9 cellular contexts compared by ENCODE assay signal in genomic region chr1:98054786-98055185, GRCh38.
DNase-seq lines count a peak whose midpoint lies in the region; ATAC-seq, FAIRE-seq and TF ChIP-seq lines count a peak whose summit lies in the region.
"Had no signal": no experiment of that assay in that cellular context is flagged by ENCODE, and none has a peak within 500 bp of the region (broad histone marks: within the 10 kb centered on the region; RNA-seq: fewer than 3 reads in every experiment).

No MANE protein-coding gene starts in this region.

- H3K9ac ChIP-seq in iPS-18a (ENCODE audit: low read length) = no peak overlapping the region

- H3K36me3 Mint-ChIP-seq in MCF 10A (ENCODE audit: insufficient read depth, unreplicated experiment) = no peaks in the 10 kb centered on the region
- H3K36me3 Mint-ChIP-seq in activated CD4-positive, alpha-beta memory T cell treated with anti-CD3 and anti-CD28 coated beads, Interleukin-2, amount 10 ng/mL, durations not matched to agents 7 days and 5 days (ENCODE audit: low read depth) = peaks cover 3% of the 10 kb centered on the region

- FAIRE-seq in pancreas (lab: Jason Lieb, UNC) = no peak

- H3K27me3 Mint-ChIP-seq in MCF 10A (ENCODE audit: insufficient read depth, unreplicated experiment) = no peaks in the 10 kb centered on the region
- H3K27me3 Mint-ChIP-seq in activated CD4-positive, alpha-beta memory T cell treated with anti-CD3 and anti-CD28 coated beads, Interleukin-2, amount 10 ng/mL, durations not matched to agents 7 days and 5 days = peaks cover 67% of the 10 kb centered on the region
- peaks cover 81% of the 10 kb centered on the region for H3K27me3 Mint-ChIP-seq in stimulated activated naive CD8-positive, alpha-beta T cell treated with anti-CD3 and anti-CD28 coated beads, Interleukin-15, amount 100 ng/mL, for 72 hours

- no peak overlapping the region for H3K27ac ChIP-seq in breast epithelium
- H3K27ac ChIP-seq in iPS-18a (ENCODE audit: low read length) = no peak overlapping the region
- no peak overlapping the region for H3K27ac ChIP-seq in pancreas

- peaks cover 6% of the 10 kb centered on the region for H3K4me1 Mint-ChIP-seq in MCF 10A (ENCODE audit: insufficient read depth, unreplicated experiment)
- peaks cover 13% of the 10 kb centered on the region for H3K4me1 Mint-ChIP-seq in activated CD4-positive, alpha-beta memory T cell treated with anti-CD3 and anti-CD28 coated beads, Interleukin-2, amount 10 ng/mL, durations not matched to agents 7 days and 5 days
- H3K4me1 Mint-ChIP-seq in stimulated activated naive CD8-positive, alpha-beta T cell treated with anti-CD3 and anti-CD28 coated beads, Interleukin-15, amount 100 ng/mL, for 72 hours = peaks cover 18% of the 10 kb centered on the region

- H3K9me3 ChIP-seq in breast epithelium = no peaks in the 10 kb centered on the region
- no peaks in the 10 kb centered on the region for H3K9me3 ChIP-seq in iPS-18a (ENCODE audit: control insufficient read depth, low read depth, low read length)
- H3K9me3 ChIP-seq in pancreas = no peaks in the 10 kb centered on the region

- H3K9me3 Mint-ChIP-seq in MCF 10A (ENCODE audit: unreplicated experiment) = no peaks in the 10 kb centered on the region
- H3K9me3 Mint-ChIP-seq in activated CD4-positive, alpha-beta memory T cell treated with anti-CD3 and anti-CD28 coated beads, Interleukin-2, amount 10 ng/mL, durations not matched to agents 7 days and 5 days = no peaks in the 10 kb centered on the region
- no peaks in the 10 kb centered on the region for H3K9me3 Mint-ChIP-seq in stimulated activated naive CD8-positive, alpha-beta T cell treated with anti-CD3 and anti-CD28 coated beads, Interleukin-15, amount 100 ng/mL, for 72 hours

- peaks cover 0 to 6% of the 10 kb centered on the region in 2 donors for H3K4me1 ChIP-seq in breast epithelium
- peaks cover 6% of the 10 kb centered on the region for H3K4me1 ChIP-seq in iPS-18a (ENCODE audit: control insufficient read depth, low read depth, low read length)
- H3K4me1 ChIP-seq in pancreas = peaks cover 0 to 7% (median 0%) of the 10 kb centered on the region in 3 donors

- no peak overlapping the region for H3K4me3 ChIP-seq in breast epithelium
- peak overlapping the region; percentile 67 for H3K4me3 ChIP-seq in iPS-18a (ENCODE audit: low read length)
- H3K4me3 ChIP-seq in pancreas = no peak overlapping the region

- no peak for TF ChIP-seq POLR2A in breast epithelium (IDR thresholded peaks at IDR 0.05)

- H3K27ac Mint-ChIP-seq in MCF 10A (ENCODE audit: low read depth, unreplicated experiment) = peak overlapping the region; percentile 61
- H3K27ac Mint-ChIP-seq in activated CD4-positive, alpha-beta memory T cell treated with anti-CD3 and anti-CD28 coated beads, Interleukin-2, amount 10 ng/mL, durations not matched to agents 7 days and 5 days = no peak overlapping the region
- no peak overlapping the region for H3K27ac Mint-ChIP-seq in stimulated activated naive CD8-positive, alpha-beta T cell treated with anti-CD3 and anti-CD28 coated beads, Interleukin-15, amount 100 ng/mL, for 72 hours

- BruUV-seq in MCF 10A (replicated peaks; lab: Mats Ljungman, UMichigan) = no TSS peak

- DNase-seq in MCF 10A (ENCODE audit: unreplicated experiment) (no peak), breast epithelium (ENCODE audit: low spot score in 2 of 2) (no peak), SKM-1 treated with dmso at 0.1 percent for 144 hours (lab: John Stamatoyannopoulos, UW; ENCODE audit: unreplicated experiment) (no peak), pancreas (no peak)
- DNase-seq in activated CD4-positive, alpha-beta memory T cell treated with anti-CD3 and anti-CD28 coated beads, Interleukin-2, amount 10 ng/mL, durations not matched to agents 7 days and 5 days = no peak
- DNase-seq in stimulated activated naive CD8-positive, alpha-beta T cell treated with anti-CD3 and anti-CD28 coated beads, Interleukin-15, amount 100 ng/mL, for 72 hours = no peak
- DNase-seq: NCI-H2081 treated with DMSO at 0.1 percent for 48 hours had no signal

- POLR2A ChIA-PET in MCF 10A (lab: Yijun Ruan, JAX) = no interaction called here
- POLR2A ChIA-PET in activated CD4-positive, alpha-beta memory T cell treated with anti-CD3 and anti-CD28 coated beads, Interleukin-2, amount 10 ng/mL, durations not matched to agents 7 days and 5 days (lab: Charles Lee) = no interaction called here

- no peak for TF ChIP-seq CTCF in MCF 10A (IDR thresholded peaks at IDR 0.05; ENCODE audit: unreplicated experiment)
- TF ChIP-seq CTCF in breast epithelium (IDR thresholded peaks at IDR 0.05) = no peak
- TF ChIP-seq CTCF in pancreas (IDR thresholded peaks at IDR 0.05) = no peak

- H3K27me3 ChIP-seq in breast epithelium (peaks cover 2 to 12% of the 10 kb centered on the region in 2 donors), iPS-18a (ENCODE audit: control insufficient read depth, insufficient read depth, low read length) (peaks cover 48% of the 10 kb centered on the region), pancreas (peaks cover 0 to 42% (median 7%) of the 10 kb centered on the region in 4 donors)

- 47% methylated on average over 4 of the region's 4 CpGs for WGBS in pancreas, 2 donors

- CTCF ChIA-PET in MCF 10A (lab: Yijun Ruan, JAX) = interaction anchor here (0.7 to 1.6 kb wide), 3 partner anchors 42 to 411 kb away, joined by 3 to 5 read pairs (median 3); no protein-coding TSS in a partner anchor
- CTCF ChIA-PET in activated CD4-positive, alpha-beta memory T cell treated with anti-CD3 and anti-CD28 coated beads, Interleukin-2, amount 10 ng/mL, durations not matched to agents 7 days and 5 days (lab: Charles Lee) = interaction anchor here (1.1 to 2.0 kb wide), 3 partner anchors 9 to 916 kb away, joined by 3 to 6 read pairs (median 3); no protein-coding TSS in a partner anchor

- ATAC-seq in stimulated activated naive CD8-positive, alpha-beta T cell treated with anti-CD3 and anti-CD28 coated beads, Interleukin-15, amount 100 ng/mL, for 72 hours = no peak
- ATAC-seq in pancreas (no peak), HG02938 (IDR thresholded peaks at IDR 0.05; ENCODE audit: unreplicated experiment) (no peak)

- intact Hi-C loops in MCF 10A (cut with micrococcal nuclease) (loop anchor here (5.0 kb wide), 1 partner anchor 273 kb away; no protein-coding TSS in a partner anchor), breast epithelium (cut with DNase I; ENCODE audit: low total_unique reads) (no loop called here), pancreas (cut with DNase I) (loop anchor here (5.0 to 10.0 kb wide), 3 partner anchors 1080 to 1090 kb away; no protein-coding TSS in a partner anchor)

- H3K4me3 Mint-ChIP-seq in MCF 10A (ENCODE audit: unreplicated experiment) = peak overlapping the region; percentile 25
- H3K4me3 Mint-ChIP-seq in activated CD4-positive, alpha-beta memory T cell treated with anti-CD3 and anti-CD28 coated beads, Interleukin-2, amount 10 ng/mL, durations not matched to agents 7 days and 5 days = peak overlapping the region; percentile 31
- peak overlapping the region; percentile 75 to 87 for H3K4me3 Mint-ChIP-seq in stimulated activated naive CD8-positive, alpha-beta T cell treated with anti-CD3 and anti-CD28 coated beads, Interleukin-15, amount 100 ng/mL, for 72 hours

- H3K36me3 ChIP-seq in breast epithelium = no peaks in the 10 kb centered on the region
- H3K36me3 ChIP-seq in iPS-18a (ENCODE audit: control insufficient read depth, low read depth, low read length) = no peaks in the 10 kb centered on the region
- no peaks in the 10 kb centered on the region for H3K36me3 ChIP-seq in pancreas

Comparison
In these comparisons a context has a peak if more than half of its experiments do, and no peak if none do; other contexts are left out.
1. H3K4me3 Mint-ChIP-seq: peak in every context shown above with its lines; median percentile 81 in stimulated activated naive CD8-positive, alpha-beta T cell treated with anti-CD3 and anti-CD28 coated beads, Interleukin-15, amount 100 ng/mL, for 72 hours; 31 in activated CD4-positive, alpha-beta memory T cell treated with anti-CD3 and anti-CD28 coated beads, Interleukin-2, amount 10 ng/mL, durations not matched to agents 7 days and 5 days; 25 in MCF 10A.